In genomic region chr16:592518-593306, GRCh38 we compare ENCODE assay signal across 8 cellular contexts. TPM values are rescaled to one million over a fixed set of nuclear protein-coding genes. Genes with fewer than 3 reads are reported as not detected.
DNase-seq lines count a peak whose midpoint lies in the region; ATAC-seq and TF ChIP-seq lines count a peak whose summit lies in the region.

No MANE protein-coding gene starts in this region.

- 65 to 72% methylated on average over 24 of the region's 24 CpGs for WGBS in testis, 2 donors

- H3K9me3 ChIP-seq in Peyer's patch (no peaks in the 10 kb centered on the region), testis (no peaks in the 10 kb centered on the region)

- TF ChIP-seq POLR2A in Peyer's patch (IDR thresholded peaks at IDR 0.05) (peak in 1 of 2 donors; percentile 32), testis (IDR thresholded peaks at IDR 0.05) (no peak)

- H3K27ac ChIP-seq in Peyer's patch (peak overlapping the region in 3 of 4 donors; percentile 79 to 94 (median 93)), testis (no peak overlapping the region)

- H3K27me3 ChIP-seq in Peyer's patch = no peaks in the 10 kb centered on the region
- no peaks in the 10 kb centered on the region for H3K27me3 ChIP-seq in testis

- intact Hi-C loops in testis (cut with DNase I; ENCODE audit: low total_unique reads) = no loop called here

- peak; percentile 51 for DNase-seq in NCI-H82 (lab: John Stamatoyannopoulos, UW)
- no peak for DNase-seq in NCI-H82 treated with DMSO at 0.1 percent for 48 hours (lab: John Stamatoyannopoulos, UW; ENCODE audit: unreplicated experiment)
- peak in 2 of 3 donors; percentile 72 to 78 for DNase-seq in Peyer's patch
- peak; percentile 55 for DNase-seq in iris pigment epithelial cell (ENCODE audit: low read depth)
- DNase-seq in testis = peak; percentile 69
- no peak for DNase-seq in AG08396 (ENCODE audit: low spot score)
- DNase-seq in NCI-H2227 (lab: John Stamatoyannopoulos, UW; ENCODE audit: unreplicated experiment) = no peak

- H3K4me1 ChIP-seq in Peyer's patch = peaks cover 12 to 50% (median 19%) of the 10 kb centered on the region in 4 donors
- peaks cover 32% of the 10 kb centered on the region for H3K4me1 ChIP-seq in testis

- no peak for TF ChIP-seq CTCF in Peyer's patch (IDR thresholded peaks at IDR 0.05)
- no peak for TF ChIP-seq CTCF in testis (IDR thresholded peaks at IDR 0.05)

- peak overlapping the region in 2 of 4 donors; percentile 92 to 94 for H3K4me3 ChIP-seq in Peyer's patch
- no peak overlapping the region for H3K4me3 ChIP-seq in testis

- H3K36me3 ChIP-seq in Peyer's patch (peaks cover 0 to 13% (median 0%) of the 10 kb centered on the region in 3 donors), testis (ENCODE audit: low read depth, missing control alignments) (no peaks in the 10 kb centered on the region)

- ATAC-seq in GM21529 (IDR thresholded peaks at IDR 0.05; ENCODE audit: unreplicated experiment) = no peak

RNA-seq across cellular contexts. Expression of gene RAB40C, which starts 2.8 kb away (rescaled TPM):
- total RNA-seq in Peyer's patch (10 to 100 TPM; 27.2 to 83.6 (median 62.7) TPM), testis (10 to 100 TPM; 47.9 to 51.2 TPM)
- 27.6 TPM for polyA plus RNA-seq in testis (ENCODE audit: insufficient read depth, low read depth, low replicate concordance)

RNA-seq across cellular contexts. Expression of gene PIGQ, which starts 22.9 kb away (rescaled TPM):
- 10 to 100 TPM; 33.1 to 65.6 (median 55.2) TPM for total RNA-seq in Peyer's patch
- total RNA-seq in testis = 100 to 1,000 TPM in 1 of 2 donors, 10 to 100 TPM in 1; 95.4 to 123 TPM
- polyA plus RNA-seq in testis (ENCODE audit: insufficient read depth, low read depth, low replicate concordance) = 80.5 TPM

RNA-seq across cellular contexts. Expression of gene NHLRC4, which starts 25.9 kb away (rescaled TPM):
- total RNA-seq in Peyer's patch (10 to 100 TPM in 1 of 4 donors, 1 to 10 TPM in 3; 1.2 to 17.3 (median 1.5) TPM), testis (1 to 10 TPM; 4.5 TPM)
- polyA plus RNA-seq in testis (ENCODE audit: insufficient read depth, low read depth, low replicate concordance) = 3.0 TPM

RNA-seq across cellular contexts. Expression of gene PRR35, which starts 32.5 kb away (rescaled TPM):
- total RNA-seq in Peyer's patch = not detected
- 1 to 10 TPM; 5.0 to 7.2 TPM for total RNA-seq in testis
- 1.7 TPM for polyA plus RNA-seq in testis (ENCODE audit: insufficient read depth, low read depth, low replicate concordance)

RNA-seq across cellular contexts. Expression of gene WFIKKN1, which starts 38.1 kb away (rescaled TPM):
- total RNA-seq in Peyer's patch = 1 to 10 TPM; 2.5 to 6.2 (median 3.8) TPM
- total RNA-seq in testis = 10 to 100 TPM in 1 of 2 donors, 1 to 10 TPM in 1; 3.5 to 10.5 TPM
- polyA plus RNA-seq in testis (ENCODE audit: insufficient read depth, low read depth, low replicate concordance) = 1.1 TPM

Comparison
In these comparisons a context has a peak if more than half of its experiments do, and no peak if none do; other contexts are left out.
1. DNase-seq: peak in NCI-H82 (single experiment), Peyer's patch (2 of 3), iris pigment epithelial cell (single experiment) and testis (single experiment); none in NCI-H82 treated with DMSO at 0.1 percent for 48 hours (single experiment), AG08396 (single experiment) and NCI-H2227 (single experiment).
2. H3K27ac ChIP-seq: peak in Peyer's patch (3 of 4); none in testis (0 of 2).